ENCODE assay signal across 8 cellular contexts in the genomic region with DNA sequence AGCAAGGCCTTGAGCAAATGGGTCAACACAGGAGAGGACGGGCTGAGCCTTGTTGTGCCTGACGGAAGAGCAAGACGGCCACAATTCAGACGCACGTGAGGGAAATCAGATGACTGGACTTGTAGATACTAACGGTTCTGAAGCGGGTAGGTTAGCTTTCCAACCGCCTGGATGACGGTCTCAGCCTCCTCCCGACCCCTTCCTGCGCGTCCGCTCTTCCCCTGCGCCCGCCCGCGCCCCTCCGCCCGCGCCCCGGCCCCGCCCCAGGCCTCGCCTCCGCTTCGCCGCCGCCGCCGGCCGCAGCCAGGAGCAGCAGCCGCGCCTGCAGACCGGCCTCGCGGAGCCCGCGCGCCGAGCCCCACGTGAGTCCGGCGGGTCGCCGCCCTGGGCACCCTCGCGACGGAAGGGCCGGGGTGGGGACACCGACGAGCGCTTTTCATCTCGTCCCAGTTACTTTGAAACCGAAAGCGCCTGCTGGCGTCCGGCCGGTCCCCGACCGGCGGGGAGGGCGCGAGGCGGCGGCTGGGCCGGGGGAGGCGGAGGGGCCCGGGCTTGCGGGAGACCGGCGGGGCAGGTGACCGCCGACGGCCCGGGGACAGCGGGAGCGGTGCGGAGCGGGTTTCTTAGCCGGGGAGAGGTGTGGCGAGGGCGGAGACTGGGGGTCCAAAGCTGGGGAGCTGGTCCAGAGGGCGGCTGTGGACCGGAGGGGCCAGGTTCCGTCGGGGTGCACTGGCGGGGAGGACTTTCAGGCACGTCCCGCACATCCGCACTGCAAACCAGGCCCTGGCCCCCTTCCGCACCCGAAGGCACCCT. TPM values are rescaled to one million over a fixed set of nuclear protein-coding genes. Genes with fewer than 3 reads are reported as not detected.
DNase-seq lines count a peak whose midpoint lies in the region; ATAC-seq, FAIRE-seq and TF ChIP-seq lines count a peak whose summit lies in the region.

A gene with protein sequence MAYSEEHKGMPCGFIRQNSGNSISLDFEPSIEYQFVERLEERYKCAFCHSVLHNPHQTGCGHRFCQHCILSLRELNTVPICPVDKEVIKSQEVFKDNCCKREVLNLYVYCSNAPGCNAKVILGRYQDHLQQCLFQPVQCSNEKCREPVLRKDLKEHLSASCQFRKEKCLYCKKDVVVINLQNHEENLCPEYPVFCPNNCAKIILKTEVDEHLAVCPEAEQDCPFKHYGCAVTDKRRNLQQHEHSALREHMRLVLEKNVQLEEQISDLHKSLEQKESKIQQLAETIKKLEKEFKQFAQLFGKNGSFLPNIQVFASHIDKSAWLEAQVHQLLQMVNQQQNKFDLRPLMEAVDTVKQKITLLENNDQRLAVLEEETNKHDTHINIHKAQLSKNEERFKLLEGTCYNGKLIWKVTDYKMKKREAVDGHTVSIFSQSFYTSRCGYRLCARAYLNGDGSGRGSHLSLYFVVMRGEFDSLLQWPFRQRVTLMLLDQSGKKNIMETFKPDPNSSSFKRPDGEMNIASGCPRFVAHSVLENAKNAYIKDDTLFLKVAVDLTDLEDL (plus strand): TSS at position 306 of the 813 bp plus-strand sequence. CDS start 26,407 bp downstream, outside the sequence.

- H3K36me3 Mint-ChIP-seq in astrocyte (ENCODE audit: low read depth, unreplicated experiment), result peaks cover 7% of the 10 kb centered on the region

- peak within 1 kb of the TSS; percentile 79 for H3K9ac ChIP-seq in astrocyte (ENCODE audit: low read length)

- DNase-seq in BJ (ENCODE audit: low read depth) (no peak), astrocyte (ENCODE audit: low read depth) (peak; percentile 41), hepatocyte (ENCODE audit: low spot score) (peak; percentile 77), retina (peak; percentile 68), T1000 (lab: John Stamatoyannopoulos, UW) (no peak)

- H3K79me2 ChIP-seq in astrocyte (ENCODE audit: insufficient read depth, low read length) (peaks cover 44% of the 10 kb centered on the region), hepatocyte (peaks cover 40% of the 10 kb centered on the region)

- H3K4me1 ChIP-seq in astrocyte (ENCODE audit: insufficient read depth, low read length) (peaks cover 12% of the 10 kb centered on the region), hepatocyte (ENCODE audit: insufficient read depth) (peaks cover 12% of the 10 kb centered on the region)

- H4K20me1 ChIP-seq in astrocyte (ENCODE audit: insufficient read depth, low read length) (peaks cover 38% of the 10 kb centered on the region), hepatocyte (ENCODE audit: insufficient read depth, poor library complexity, severe bottlenecking) (no peaks in the 10 kb centered on the region)

- H3K9me3 Mint-ChIP-seq in astrocyte (ENCODE audit: unreplicated experiment), result peaks cover 2% of the 10 kb centered on the region

- H3K27ac ChIP-seq in astrocyte (ENCODE audit: low read depth, low read length) (no peak within 1 kb of the TSS), hepatocyte (peak within 1 kb of the TSS; percentile 84)

- H3K27me3 ChIP-seq in BJ (ENCODE audit: control insufficient read depth, insufficient read depth, low read length) (no peaks in the 10 kb centered on the region), astrocyte (ENCODE audit: insufficient read depth, low read length) (no peaks in the 10 kb centered on the region), hepatocyte (no peaks in the 10 kb centered on the region)

- 2% methylated on average over 40 of the region's 91 CpGs for WGBS in hepatocyte (ENCODE audit: low lambda C conversion rate, missing lambda C conversion rate)

- no peak for FAIRE-seq in astrocyte (lab: Jason Lieb, UNC)

- H2AFZ ChIP-seq in astrocyte (ENCODE audit: low read depth, low read length) (peak within 1 kb of the TSS; percentile 91), hepatocyte (peak within 1 kb of the TSS; percentile 99)

- peak within 1 kb of the TSS; percentile 90 for H3K4me2 ChIP-seq in astrocyte (ENCODE audit: low read length)
- H3K4me2 ChIP-seq in hepatocyte, result peak within 1 kb of the TSS; percentile 96

- CTCF ChIA-PET in BJ (lab: Yijun Ruan, JAX), result interaction anchor here (0.6 to 4.8 kb wide), 13 partner anchors 9 to 327 kb away, joined by 3 to 24 read pairs (median 4); no protein-coding TSS in a partner anchor

- no peaks in the 10 kb centered on the region for H3K9me2 ChIP-seq in hepatocyte (replicated peaks; ENCODE audit: insufficient read depth)

- H3K27me3 Mint-ChIP-seq in astrocyte (ENCODE audit: low read depth, unreplicated experiment), result peaks cover 2% of the 10 kb centered on the region

- H3K4me3 ChIP-seq in BJ (ENCODE audit: low read depth, low read length) (peak within 1 kb of the TSS; percentile 75), astrocyte (ENCODE audit: insufficient read depth, low read depth, low read length) (peak within 1 kb of the TSS; percentile 70), hepatocyte (peak within 1 kb of the TSS; percentile 94)

- no peaks in the 10 kb centered on the region; the same call in 1 of the 2 replicates for H3K36me3 ChIP-seq in BJ (ENCODE audit: control insufficient read depth, insufficient read depth, low read length)
- no peaks in the 10 kb centered on the region for H3K36me3 ChIP-seq in astrocyte (ENCODE audit: insufficient read depth, low read length)
- H3K36me3 ChIP-seq in hepatocyte (replicated peaks; ENCODE audit: insufficient read depth, low read depth), result no peaks in the 10 kb centered on the region

- ATAC-seq in GM19035 (IDR thresholded peaks at IDR 0.05; ENCODE audit: unreplicated experiment), result peak; percentile 37
- peak; percentile 29 for ATAC-seq in HG03439 (IDR thresholded peaks at IDR 0.05; ENCODE audit: unreplicated experiment)
- peak; percentile 66 for ATAC-seq in SK-N-SH treated with all-trans-retinoic acid at 6 μM for 48 hours

- peak within 1 kb of the TSS; percentile 83 for H3K27ac Mint-ChIP-seq in astrocyte (ENCODE audit: unreplicated experiment)

- H3K9me3 ChIP-seq in astrocyte (ENCODE audit: insufficient read depth, low read depth, low read length) (no peaks in the 10 kb centered on the region), hepatocyte (ENCODE audit: low read depth) (no peaks in the 10 kb centered on the region)

- H3K4me3 Mint-ChIP-seq in astrocyte (ENCODE audit: unreplicated experiment), result peak within 1 kb of the TSS; percentile 91

- peaks cover 21% of the 10 kb centered on the region for H3K4me1 Mint-ChIP-seq in astrocyte (ENCODE audit: low read depth, unreplicated experiment)

- TF ChIP-seq CTCF in BJ (IDR thresholded peaks at IDR 0.05; ENCODE audit: insufficient read depth, low read depth, low read length) (no peak), astrocyte (IDR thresholded peaks at IDR 0.05; ENCODE audit: insufficient read depth, low read depth, low read length) (no peak), hepatocyte (IDR thresholded peaks at IDR 0.05; ENCODE audit: poor library complexity) (no peak)

- POLR2A ChIA-PET in BJ (lab: Charles Lee), result no interaction called here

TF ChIP-seq in SK-N-SH treated with all-trans-retinoic acid at 6 μM for 48 hours, 23 proteins besides CTCF, POLR2A, EP300 and RAD21:
- TF ChIP-seq ZNF8 (CRISPR knock-in tag; IDR thresholded peaks at IDR 0.05), result no peak
- no peak for TF ChIP-seq TCF4 (CRISPR knock-in tag; IDR thresholded peaks at IDR 0.05; ENCODE audit: borderline replicate concordance)
- no peak for TF ChIP-seq ARNTL (CRISPR knock-in tag; IDR thresholded peaks at IDR 0.05; ENCODE audit: borderline replicate concordance, low read depth)
- TF ChIP-seq PPARA (CRISPR knock-in tag; IDR thresholded peaks at IDR 0.05; ENCODE audit: borderline replicate concordance), result no peak
- TF ChIP-seq, protein P1, sequence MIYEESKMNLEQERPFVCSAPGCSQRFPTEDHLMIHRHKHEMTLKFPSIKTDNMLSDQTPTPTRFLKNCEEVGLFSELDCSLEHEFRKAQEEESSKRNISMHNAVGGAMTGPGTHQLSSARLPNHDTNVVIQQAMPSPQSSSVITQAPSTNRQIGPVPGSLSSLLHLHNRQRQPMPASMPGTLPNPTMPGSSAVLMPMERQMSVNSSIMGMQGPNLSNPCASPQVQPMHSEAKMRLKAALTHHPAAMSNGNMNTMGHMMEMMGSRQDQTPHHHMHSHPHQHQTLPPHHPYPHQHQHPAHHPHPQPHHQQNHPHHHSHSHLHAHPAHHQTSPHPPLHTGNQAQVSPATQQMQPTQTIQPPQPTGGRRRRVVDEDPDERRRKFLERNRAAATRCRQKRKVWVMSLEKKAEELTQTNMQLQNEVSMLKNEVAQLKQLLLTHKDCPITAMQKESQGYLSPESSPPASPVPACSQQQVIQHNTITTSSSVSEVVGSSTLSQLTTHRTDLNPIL (CRISPR knock-in tag; IDR thresholded peaks at IDR 0.05; ENCODE audit: low read depth), result no peak
- TF ChIP-seq, protein P2, sequence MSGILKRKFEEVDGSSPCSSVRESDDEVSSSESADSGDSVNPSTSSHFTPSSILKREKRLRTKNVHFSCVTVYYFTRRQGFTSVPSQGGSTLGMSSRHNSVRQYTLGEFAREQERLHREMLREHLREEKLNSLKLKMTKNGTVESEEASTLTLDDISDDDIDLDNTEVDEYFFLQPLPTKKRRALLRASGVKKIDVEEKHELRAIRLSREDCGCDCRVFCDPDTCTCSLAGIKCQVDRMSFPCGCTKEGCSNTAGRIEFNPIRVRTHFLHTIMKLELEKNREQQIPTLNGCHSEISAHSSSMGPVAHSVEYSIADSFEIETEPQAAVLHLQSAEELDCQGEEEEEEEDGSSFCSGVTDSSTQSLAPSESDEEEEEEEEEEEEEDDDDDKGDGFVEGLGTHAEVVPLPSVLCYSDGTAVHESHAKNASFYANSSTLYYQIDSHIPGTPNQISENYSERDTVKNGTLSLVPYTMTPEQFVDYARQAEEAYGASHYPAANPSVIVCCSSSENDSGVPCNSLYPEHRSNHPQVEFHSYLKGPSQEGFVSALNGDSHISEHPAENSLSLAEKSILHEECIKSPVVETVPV (CRISPR knock-in tag; IDR thresholded peaks at IDR 0.05), result no peak
- no peak for TF ChIP-seq OSR1 (CRISPR knock-in tag; IDR thresholded peaks at IDR 0.05)
- no peak for TF ChIP-seq BACH2 (CRISPR knock-in tag; IDR thresholded peaks at IDR 0.05; ENCODE audit: borderline replicate concordance)
- TF ChIP-seq ZNF565 (CRISPR knock-in tag; conservative IDR thresholded peaks at IDR 0.05; ENCODE audit: low read depth), result no peak
- TF ChIP-seq TOX (CRISPR knock-in tag; IDR thresholded peaks at IDR 0.05; ENCODE audit: borderline replicate concordance), result no peak
- no peak for TF ChIP-seq CSDC2 (CRISPR knock-in tag; IDR thresholded peaks at IDR 0.05)

RNA-seq across cellular contexts. Expression of the gene that starts here (rescaled TPM):
- polyA plus RNA-seq in BJ (2011; rRNA removed), result 31.6 and 39.8 TPM in 2 replicates
- polyA minus RNA-seq in BJ (2011; rRNA and poly(A)+ RNA removed), result 25.6 and 31.4 TPM in 2 replicates
- total RNA-seq in astrocyte, result 14.4 and 18.8 TPM in 2 replicates
- 8.3 and 8.8 TPM in 2 replicates for total RNA-seq in hepatocyte
- polyA plus RNA-seq in hepatocyte, result 3.9 and 5.5 TPM in 2 replicates

Comparison
In these comparisons a context has a peak if more than half of its experiments do, and no peak if none do; other contexts are left out.
1. DNase-seq: peak in astrocyte (single experiment), hepatocyte (single experiment) and retina (single experiment); none in BJ (single experiment) and T1000 (single experiment).
2. Peak in every context shown above with its lines, with median percentiles within 50 percentile points of each other: H3K4me3 ChIP-seq and ATAC-seq.